ENCODE assay signal across 1 cellular context in the genomic region with DNA sequence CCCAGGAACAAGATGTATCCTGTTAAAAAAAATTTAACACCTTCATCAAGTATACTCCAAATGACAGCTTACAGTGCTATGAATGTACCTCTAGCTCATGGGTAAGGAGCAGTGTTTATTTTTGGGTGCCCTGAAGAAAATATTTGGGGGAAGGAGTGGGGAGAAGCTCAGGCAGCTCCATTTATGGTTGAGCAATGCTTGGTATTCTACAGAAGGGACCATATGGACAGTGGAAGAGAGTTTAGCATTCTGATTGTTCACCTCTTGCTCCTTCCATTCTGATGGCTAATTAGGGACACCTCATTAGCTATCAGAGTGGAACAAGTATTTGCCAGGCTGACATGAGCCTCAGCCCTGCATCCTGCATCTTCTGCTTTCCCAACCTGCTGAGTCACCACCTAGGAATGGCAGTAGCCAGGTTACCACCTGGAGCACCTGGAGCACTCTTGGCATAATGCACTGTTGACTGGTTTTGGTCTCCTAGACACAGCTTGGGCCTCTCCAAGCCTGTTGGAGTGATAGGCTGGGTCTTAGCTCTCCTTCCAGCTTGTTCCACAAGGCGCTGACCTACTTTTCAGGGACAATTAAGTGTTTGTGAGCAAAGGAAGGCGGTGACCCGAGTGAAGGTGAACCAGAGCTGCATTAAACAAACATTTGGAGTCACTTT.
TF ChIP-seq lines count a peak whose summit lies in the region.

No MANE protein-coding gene starts in this region.

TF ChIP-seq in SK-N-SH treated with all-trans-retinoic acid at 6 μM for 48 hours, 23 proteins besides CTCF, POLR2A, EP300 and RAD21 (continued from another document):
- TF ChIP-seq PATZ1 (CRISPR knock-in tag; IDR thresholded peaks at IDR 0.05; ENCODE audit: borderline replicate concordance) (no peak), OSR1 (CRISPR knock-in tag; IDR thresholded peaks at IDR 0.05) (no peak), ESRRG (CRISPR knock-in tag; IDR thresholded peaks at IDR 0.05) (no peak)
